ENCODE assay signal across 20 cellular contexts in the genomic region with DNA sequence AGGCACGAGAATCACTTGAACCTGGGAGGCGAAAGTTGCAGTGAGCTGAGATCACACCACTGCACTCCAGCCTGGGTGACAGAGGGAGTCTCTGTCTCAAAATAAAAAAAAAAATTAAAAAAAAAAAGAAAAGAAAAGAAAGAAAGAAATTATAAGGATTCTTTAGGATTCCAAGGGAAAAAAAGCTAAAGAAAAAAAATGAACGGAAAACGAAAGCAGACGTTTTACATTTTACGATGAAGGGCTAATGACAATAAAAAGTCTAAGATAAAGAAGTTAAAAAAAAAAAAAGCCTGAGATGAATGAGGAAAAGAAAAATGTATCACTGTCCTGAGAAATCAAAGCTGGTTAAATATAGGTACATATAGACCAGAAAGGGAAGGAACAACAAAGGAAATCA.
"Had no signal": no experiment of that assay in that cellular context is flagged by ENCODE, and none has a peak within 500 bp of the region (broad histone marks: within the 10 kb centered on the region; RNA-seq: fewer than 3 reads in every experiment).

No MANE protein-coding gene starts in this region.

- H3K4me3 ChIP-seq: esophagus squamous epithelium, hepatocyte, right atrium auricular region, tibial nerve, vagina had no signal

- H3K27me3 Mint-ChIP-seq: natural killer cell treated with Interleukin-12 subunit alpha and Interleukin-12 subunit beta and Interleukin-15 and Interleukin-18, amount 100 ng/mL, for 72 hours had no signal

- FAIRE-seq: astrocyte, bronchial epithelial cell, colon had no signal

- H3K27me3 ChIP-seq: esophagus squamous epithelium, hepatocyte, right atrium auricular region, tibial nerve, vagina had no signal

- H3K27ac Mint-ChIP-seq: activated naive CD4-positive, alpha-beta T cell treated with anti-CD3 and anti-CD28 coated beads for 36 hours; activated T-helper 2 cell treated with anti-CD3 and anti-CD28 coated beads, Interferon-gamma antibody, Interleukin-2, Interleukin-4, amounts not matched to agents 10 μg/mL and 5 μg/mL and 100 μg/mL, durations not matched to agents 14 hours and 24 hours and 36 hours; natural killer cell treated with Interleukin-12 subunit alpha and Interleukin-12 subunit beta and Interleukin-15 and Interleukin-18, amount 100 ng/mL, for 72 hours had no signal

- DNase-seq: activated CD4-positive, alpha-beta T cell treated with anti-CD3 and anti-CD28 coated beads for 1 hour; activated CD4-positive, alpha-beta T cell treated with anti-CD3 and anti-CD28 coated beads, Interleukin-2, amount 50 U/mL, for 48 hours; activated naive CD4-positive, alpha-beta T cell treated with anti-CD3 and anti-CD28 coated beads for 36 hours; esophagus squamous epithelium; kidney glomerular epithelial cell; mesenchymal stem cell; nucleus accumbens; stimulated activated CD4-positive, alpha-beta T cell treated with anti-CD3 and anti-CD28 coated beads, Interleukin-15, amount 100 ng/mL, for 24 hours; stimulated activated CD4-positive, alpha-beta T cell treated with anti-CD3 and anti-CD28 coated beads, Interleukin-4, amount 100 ng/mL, for 1 hour; stimulated activated naive CD4-positive, alpha-beta T cell treated with Interleukin-2 at 50 U/mL for 16 hours; substantia nigra had no signal

- H3K9me3 ChIP-seq: esophagus squamous epithelium, right atrium auricular region, tibial nerve, vagina had no signal

- H3K4me1 ChIP-seq: esophagus squamous epithelium, right atrium auricular region, tibial nerve had no signal

- H3K9me3 Mint-ChIP-seq: activated naive CD4-positive, alpha-beta T cell treated with anti-CD3 and anti-CD28 coated beads for 36 hours; activated T-helper 2 cell treated with anti-CD3 and anti-CD28 coated beads, Interferon-gamma antibody, Interleukin-2, Interleukin-4, amounts not matched to agents 10 μg/mL and 5 μg/mL and 100 μg/mL, durations not matched to agents 14 hours and 24 hours and 36 hours; natural killer cell treated with Interleukin-12 subunit alpha and Interleukin-12 subunit beta and Interleukin-15 and Interleukin-18, amount 100 ng/mL, for 72 hours had no signal

- H3K27ac ChIP-seq: esophagus squamous epithelium, hepatocyte, right atrium auricular region, tibial nerve, vagina had no signal

- H3K4me3 Mint-ChIP-seq: activated naive CD4-positive, alpha-beta T cell treated with anti-CD3 and anti-CD28 coated beads for 36 hours; natural killer cell treated with Interleukin-12 subunit alpha and Interleukin-12 subunit beta and Interleukin-15 and Interleukin-18, amount 100 ng/mL, for 72 hours had no signal
